ENCODE assay signal across 13 cellular contexts in the genomic region with DNA sequence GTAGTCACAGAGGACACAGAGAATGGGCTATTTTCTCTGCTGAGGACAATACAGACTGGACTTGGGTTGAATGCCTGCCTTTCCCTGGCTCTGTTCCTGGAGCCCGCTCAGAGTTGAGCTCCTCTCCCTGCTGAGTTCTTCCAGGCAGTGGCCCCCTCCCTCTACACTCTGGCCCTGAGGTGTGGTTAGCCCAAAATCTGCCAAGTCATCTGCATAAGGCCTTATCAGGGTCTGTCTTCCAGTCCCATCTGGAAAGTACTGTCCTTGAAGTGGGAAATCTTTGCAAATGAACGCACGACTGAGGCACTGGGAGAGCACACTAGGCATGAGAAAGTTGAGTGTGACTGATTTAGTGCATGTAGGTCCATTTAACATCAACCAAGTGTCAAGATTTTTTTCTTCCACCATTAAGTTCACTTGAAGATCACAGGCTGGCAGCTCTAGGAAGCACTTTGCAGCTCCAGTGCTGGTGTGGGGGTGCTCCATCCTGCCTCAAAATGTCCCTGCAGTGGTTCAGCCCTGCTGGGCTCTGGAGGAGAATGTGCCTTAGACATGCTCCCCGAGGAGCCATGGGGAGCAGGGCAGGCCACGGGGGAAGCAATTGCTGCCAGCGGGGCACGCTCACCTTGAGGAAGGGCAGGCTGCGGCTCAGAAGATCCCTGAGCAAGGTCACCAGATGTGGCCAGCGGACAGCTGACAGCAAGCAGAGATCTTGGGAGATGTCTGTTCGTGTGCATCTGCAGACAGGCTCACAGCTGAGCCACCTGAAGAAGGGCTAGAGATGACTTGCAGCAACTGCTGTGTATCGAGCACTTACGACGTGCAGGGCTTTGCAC. TPM values are rescaled to one million over a fixed set of nuclear protein-coding genes. Genes with fewer than 3 reads are reported as not detected.
DNase-seq lines count a peak whose midpoint lies in the region; ATAC-seq and TF ChIP-seq lines count a peak whose summit lies in the region.
"Had no signal": no experiment of that assay in that cellular context is flagged by ENCODE, and none has a peak within 500 bp of the region (broad histone marks: within the 10 kb centered on the region; RNA-seq: fewer than 3 reads in every experiment).

No MANE protein-coding gene starts in this region.

- no peaks in the 10 kb centered on the region for H3K27me3 ChIP-seq in adrenal gland

- no peaks in the 10 kb centered on the region for H3K36me3 ChIP-seq in adrenal gland (replicated peaks in 1 of 2)

- ATAC-seq in HG03520 (IDR thresholded peaks at IDR 0.05; ENCODE audit: unreplicated experiment) (no peak), HG03571 (IDR thresholded peaks at IDR 0.05; ENCODE audit: unreplicated experiment) (no peak)

- H3K4me3 ChIP-seq in adrenal gland: no peak overlapping the region
- H3K4me3 ChIP-seq: GM23248 had no signal

- 70 to 87% (median 79%) methylated on average over 11 to 13 of the region's 13 CpGs for WGBS in adrenal gland, 4 donors

- no peak overlapping the region for H3K27ac ChIP-seq in adrenal gland
- H3K27ac ChIP-seq: GM23248 had no signal

- peak; percentile 50 for TF ChIP-seq POLR2A in GM19099 (IDR thresholded peaks at IDR 0.05; ENCODE audit: extremely low read depth, insufficient read length, low read depth)
- TF ChIP-seq POLR2A in adrenal gland (IDR thresholded peaks at IDR 0.05): no peak

- peaks cover 5 to 29% of the 10 kb centered on the region in 2 donors for H3K4me1 ChIP-seq in adrenal gland (replicated peaks in 1 of 2)

- H3K9me3 ChIP-seq in adrenal gland (replicated peaks in 1 of 3): no peaks in the 10 kb centered on the region

- no peak for TF ChIP-seq CTCF in adrenal gland (IDR thresholded peaks at IDR 0.05)

- intact Hi-C loops in adrenal gland (cut with DNase I): no loop called here

- DNase-seq in DMS 273 (lab: John Stamatoyannopoulos, UW; ENCODE audit: unreplicated experiment): peak; percentile 88
- peak; percentile 44 for DNase-seq in RPMI8226
- peak; percentile 53 for DNase-seq in islet precursor cell
- DNase-seq in NCI-H510A treated with DMSO at 0.1 percent for 48 hours (lab: John Stamatoyannopoulos, UW): no peak
- DNase-seq in adrenal gland: no peak
- DNase-seq: activated CD8-positive, alpha-beta memory T cell treated with anti-CD3 and anti-CD28 coated beads, Interleukin-2, amount 50 U/mL, for 48 hours; CD4-positive, CD25-positive, alpha-beta regulatory T cell; cerebellar nuclear complex; GM23248; NCI-H1105 treated with DMSO at 0.1 percent for 48 hours had no signal

RNA-seq across cellular contexts. Expression of a gene that starts 41.5 kb away (rescaled TPM):
- total RNA-seq in adrenal gland: 10 to 100 TPM in 5 of 8 donors, 1 to 10 TPM in 3; 6.0 to 19.2 (median 10.9) TPM
- polyA plus RNA-seq in adrenal gland: 1 to 10 TPM; 2.0 to 8.1 (median 7.5) TPM

Comparison
In these comparisons a context has a peak if more than half of its experiments do, and no peak if none do; other contexts are left out.
1. DNase-seq: peak in DMS 273 (single experiment), RPMI8226 (single experiment) and islet precursor cell (single experiment); none in NCI-H510A treated with DMSO at 0.1 percent for 48 hours (single experiment) and adrenal gland (0 of 7).